ENCODE assay signal across 8 cellular contexts in genomic region chr19:7340959-7341837, GRCh38. TPM values are rescaled to one million over a fixed set of nuclear protein-coding genes. Genes with fewer than 3 reads are reported as not detected.
DNase-seq lines count a peak whose midpoint lies in the region; ATAC-seq and TF ChIP-seq lines count a peak whose summit lies in the region.

No MANE protein-coding gene starts in this region.

- H3K4me3 ChIP-seq in gastroesophageal sphincter (no peak overlapping the region), osteoblast (ENCODE audit: insufficient read depth, low read length) (no peak overlapping the region), thyroid gland (replicated peaks in 1 of 3) (no peak overlapping the region)

- peak overlapping the region; percentile 41 for H3K27ac ChIP-seq in KOPT-K1 (ENCODE audit: low read depth, low read length, poor library complexity, severe bottlenecking)
- no peak overlapping the region for H3K27ac ChIP-seq in gastroesophageal sphincter
- no peak overlapping the region for H3K27ac ChIP-seq in osteoblast (ENCODE audit: low read depth, low read length)
- H3K27ac ChIP-seq in thyroid gland = no peak overlapping the region

- no peaks in the 10 kb centered on the region for H3K79me2 ChIP-seq in osteoblast (ENCODE audit: insufficient read depth, low read length)

- TF ChIP-seq POLR2A in Raji (IDR thresholded peaks at IDR 0.05; ENCODE audit: insufficient read depth, low read depth, low read length) = peak; percentile 48
- no peak for TF ChIP-seq POLR2A in gastroesophageal sphincter (IDR thresholded peaks at IDR 0.05)
- TF ChIP-seq POLR2A in thyroid gland (IDR thresholded peaks at IDR 0.05) = no peak

- peak overlapping the region; percentile 3 for H3K4me2 ChIP-seq in osteoblast (ENCODE audit: insufficient read depth, low read length)

- WGBS in gastroesophageal sphincter (ENCODE audit: low coverage in 1 of 2), 2 donors = 0 to 9% methylated on average over 4 to 9 of the region's 22 CpGs
- WGBS in thyroid gland, 2 donors = 47 to 48% methylated on average over 22 of the region's 22 CpGs

- no peaks in the 10 kb centered on the region for H4K20me1 ChIP-seq in osteoblast (ENCODE audit: insufficient read depth, low read length)

- ATAC-seq in gastroesophageal sphincter = peak; percentile 43
- no peak for ATAC-seq in GM21825 (IDR thresholded peaks at IDR 0.05; ENCODE audit: unreplicated experiment)

- intact Hi-C loops in thyroid gland (cut with DNase I) = loop anchor here (2.0 to 5.0 kb wide), 2 partner anchors 194 to 238 kb away; no protein-coding TSS in a partner anchor

- TF ChIP-seq CTCF in gastroesophageal sphincter (IDR thresholded peaks at IDR 0.05) (peak in 3 of 4 experiments; percentile 91 to 97 (median 95)), osteoblast (IDR thresholded peaks at IDR 0.05; ENCODE audit: extremely low read depth, low read depth, low read length) (peak; percentile 93), thyroid gland (IDR thresholded peaks at IDR 0.05) (peak; percentile 89 to 93 (median 92))

- DNase-seq in DMS 273 (lab: John Stamatoyannopoulos, UW; ENCODE audit: unreplicated experiment) = peak; percentile 87
- DNase-seq in activated effector memory CD4-positive, alpha-beta T cell treated with anti-CD3 and anti-CD28 coated beads, Interleukin-2, amount 50 U/mL, for 16 hours = peak; percentile 94
- DNase-seq in osteoblast (ENCODE audit: insufficient read length, low spot score, missing footprints) = peak; percentile 91
- DNase-seq in thyroid gland = peak; percentile 69 to 77

- TF ChIP-seq EP300 in gastroesophageal sphincter (IDR thresholded peaks at IDR 0.05) = no peak

- no peaks in the 10 kb centered on the region for H3K36me3 ChIP-seq in KOPT-K1 (ENCODE audit: insufficient read depth, low read length)
- H3K36me3 ChIP-seq in gastroesophageal sphincter = no peaks in the 10 kb centered on the region
- no peaks in the 10 kb centered on the region for H3K36me3 ChIP-seq in osteoblast (ENCODE audit: insufficient read depth, low read length)
- no peaks in the 10 kb centered on the region for H3K36me3 ChIP-seq in thyroid gland

- no peaks in the 10 kb centered on the region for H3K9me3 ChIP-seq in KOPT-K1 (ENCODE audit: insufficient read depth, low read length, poor library complexity, severe bottlenecking)
- no peaks in the 10 kb centered on the region for H3K9me3 ChIP-seq in gastroesophageal sphincter
- no peaks in the 10 kb centered on the region for H3K9me3 ChIP-seq in osteoblast (ENCODE audit: low read depth, low read length)
- H3K9me3 ChIP-seq in thyroid gland = no peaks in the 10 kb centered on the region

- H3K27me3 ChIP-seq in gastroesophageal sphincter (peaks cover 15% of the 10 kb centered on the region), osteoblast (ENCODE audit: insufficient read depth, low read length) (peaks cover 4% of the 10 kb centered on the region), thyroid gland (no peaks in the 10 kb centered on the region)

- H2AFZ ChIP-seq in osteoblast (ENCODE audit: low read length) = no peak overlapping the region

- no peaks in the 10 kb centered on the region for H3K4me1 ChIP-seq in gastroesophageal sphincter
- H3K4me1 ChIP-seq in osteoblast (ENCODE audit: insufficient read depth, low read length) = no peaks in the 10 kb centered on the region
- H3K4me1 ChIP-seq in thyroid gland = peaks cover 0 to 8% of the 10 kb centered on the region in 2 donors

RNA-seq across cellular contexts. Expression of gene ARHGEF18, which starts 7.5 kb away (rescaled TPM):
- 10 to 100 TPM; 21.3 to 45.2 (median 30.4) TPM for total RNA-seq in gastroesophageal sphincter
- 32.1 and 44.5 TPM in 2 replicates for total RNA-seq in osteoblast
- total RNA-seq in thyroid gland = 10 to 100 TPM; 22.6 to 37.2 (median 27.2) TPM

RNA-seq across cellular contexts. Expression of gene INSR, which starts 47.0 kb away (rescaled TPM):
- total RNA-seq in gastroesophageal sphincter (10 to 100 TPM; 67.6 to 95.6 (median 81.2) TPM), osteoblast (36.8 and 44.2 TPM in 2 replicates), thyroid gland (100 to 1,000 TPM in 1 of 4 donors, 10 to 100 TPM in 3; 38.9 to 101 (median 67.7) TPM)
